20 cellular contexts compared by ENCODE assay signal in genomic region chr9:617441-618085, GRCh38.
DNase-seq lines count a peak whose midpoint lies in the region; ATAC-seq and TF ChIP-seq lines count a peak whose summit lies in the region.
"Had no signal": no experiment of that assay in that cellular context is flagged by ENCODE, and none has a peak within 500 bp of the region (broad histone marks: within the 10 kb centered on the region; RNA-seq: fewer than 3 reads in every experiment).

No MANE protein-coding gene starts in this region.

- H3K79me1 ChIP-seq in trophoblast cell (ENCODE audit: low read length): peaks cover 17% of the 10 kb centered on the region

- peak overlapping the region; percentile 68 for H2BK120ac ChIP-seq in trophoblast cell (ENCODE audit: insufficient read depth, low read length, poor library complexity)

- BruUV-seq in Caco-2 (replicated peaks; lab: Mats Ljungman, UMichigan): no TSS peak

- no peak overlapping the region for H3K14ac ChIP-seq in trophoblast cell (ENCODE audit: low read length)

- H3K36me3 ChIP-seq in Caco-2 (ENCODE audit: control insufficient read depth, insufficient read depth, low read length): no peaks in the 10 kb centered on the region
- no peaks in the 10 kb centered on the region for H3K36me3 ChIP-seq in ascending aorta
- H3K36me3 ChIP-seq in right atrium auricular region: no peaks in the 10 kb centered on the region
- H3K36me3 ChIP-seq in trophoblast cell (ENCODE audit: control insufficient read depth in 1 of 2, insufficient read depth in 2 of 2, low read length in 2 of 2): no peaks in the 10 kb centered on the region
- H3K36me3 ChIP-seq: BLaER1 treated with 17β-estradiol and CSF1 and Interleukin-3, amounts not matched to agents 10 nM and 100 nM had no signal

- no peak overlapping the region for H2AK5ac ChIP-seq in trophoblast cell (ENCODE audit: low read length)

- H3K27ac ChIP-seq in ascending aorta: peak overlapping the region; percentile 86 to 88
- peak overlapping the region; percentile 72 to 80 for H3K27ac ChIP-seq in right atrium auricular region
- H3K27ac ChIP-seq in trophoblast cell (ENCODE audit: low read depth, low read length): peak overlapping the region; percentile 68
- H3K27ac ChIP-seq: BLaER1 treated with 17β-estradiol and CSF1 and Interleukin-3, amounts not matched to agents 10 nM and 100 nM; KMS-11 had no signal

- POLR2A ChIA-PET in Caco-2 (lab: Charles Lee): no interaction called here

- peak overlapping the region; percentile 76 for H2BK5ac ChIP-seq in trophoblast cell (ENCODE audit: low read depth, low read length, poor library complexity)

- H3K18ac ChIP-seq in trophoblast cell (ENCODE audit: low read length): no peak overlapping the region

- no peak overlapping the region for H3K4me3 ChIP-seq in Caco-2 (ENCODE audit: low read depth, low read length)
- H3K4me3 ChIP-seq in ascending aorta: no peak overlapping the region
- H3K4me3 ChIP-seq in right atrium auricular region: no peak overlapping the region
- H3K4me3 ChIP-seq in trophoblast cell (ENCODE audit: low read depth, low read length): no peak overlapping the region
- H3K4me3 ChIP-seq: BLaER1 treated with 17β-estradiol and CSF1 and Interleukin-3, amounts not matched to agents 10 nM and 100 nM had no signal

- H3K27me3 ChIP-seq in Caco-2 (replicated peaks; ENCODE audit: control insufficient read depth, insufficient read depth, low read length) (no peaks in the 10 kb centered on the region), ascending aorta (no peaks in the 10 kb centered on the region), right atrium auricular region (no peaks in the 10 kb centered on the region), trophoblast cell (ENCODE audit: insufficient read depth, low read length) (no peaks in the 10 kb centered on the region)
- H3K27me3 ChIP-seq: BLaER1 treated with 17β-estradiol and CSF1 and Interleukin-3, amounts not matched to agents 10 nM and 100 nM had no signal

- CTCF ChIA-PET in Caco-2 (lab: Charles Lee): no interaction called here

- no peak for ATAC-seq in HG03280 (IDR thresholded peaks at IDR 0.05; ENCODE audit: unreplicated experiment)
- ATAC-seq: activated naive CD4-positive, alpha-beta T cell treated with anti-CD3 and anti-CD28 coated beads, Interleukin-2, amount 50 U/mL, for 72 hours had no signal

- WGBS in trophoblast cell (ENCODE audit: extremely low coverage, insufficient coverage, insufficient read length): no CpG with 5 or more reads among the region's 7 CpGs

- H2AFZ ChIP-seq in trophoblast cell (ENCODE audit: insufficient read depth, low read length, poor library complexity): no peak overlapping the region

- DNase-seq in Caco-2: no peak
- no peak for DNase-seq in ascending aorta (ENCODE audit: low spot score in 2 of 2)
- DNase-seq in right atrium auricular region (ENCODE audit: low spot score): no peak
- peak; percentile 28 to 65 for DNase-seq in trophoblast cell
- no peak for DNase-seq in amniotic stem cell (lab: John Stamatoyannopoulos, UW)
- no peak for DNase-seq in activated CD4-positive, alpha-beta T cell treated with anti-CD3 and anti-CD28 coated beads, Interleukin-2, amount 50 U/mL, for 4 hours
- DNase-seq in NCI-H2081 treated with DMSO at 0.1 percent for 48 hours (lab: John Stamatoyannopoulos, UW): no peak
- DNase-seq: ACHN; activated CD4-positive, alpha-beta T cell treated with anti-CD3 and anti-CD28 coated beads for 4 hours; cortex of kidney; foreskin melanocyte; NCI-H2029; NCI-H524; retina; substantia nigra; SW 1271 had no signal

- H3K4me2 ChIP-seq in trophoblast cell (ENCODE audit: low read length): no peak overlapping the region
- H3K4me2 ChIP-seq: BLaER1 treated with 17β-estradiol and CSF1 and Interleukin-3, amounts not matched to agents 10 nM and 100 nM; KMS-11 had no signal

- H3K4me1 ChIP-seq in Caco-2 (peaks cover 28% of the 10 kb centered on the region), ascending aorta (peaks cover 17 to 35% of the 10 kb centered on the region in 2 donors), right atrium auricular region (peaks cover 0 to 50% of the 10 kb centered on the region in 2 donors), trophoblast cell (ENCODE audit: control insufficient read depth in 1 of 2, insufficient read depth in 2 of 2, low read length in 2 of 2) (peaks cover 7 to 11% of the 10 kb centered on the region in 2 experiments)

- H3K23ac ChIP-seq in trophoblast cell (ENCODE audit: low read length): no peak overlapping the region

- H4K8ac ChIP-seq in trophoblast cell (ENCODE audit: low read depth, low read length): peak overlapping the region; percentile 54

- intact Hi-C loops in Caco-2 (cut with micrococcal nuclease; ENCODE audit: unreplicated experiment) (no loop called here), ascending aorta (cut with DNase I) (loop anchor here (2.0 to 5.0 kb wide), 3 partner anchors 67 to 135 kb away; no protein-coding TSS in a partner anchor)

- no peaks in the 10 kb centered on the region for H3K79me2 ChIP-seq in trophoblast cell (ENCODE audit: control insufficient read depth, insufficient read depth, low read length, poor library complexity)

- peak overlapping the region; percentile 62 for H2BK12ac ChIP-seq in trophoblast cell (ENCODE audit: low read length)

- H3K4me1 Mint-ChIP-seq in Caco-2 (ENCODE audit: low read depth, unreplicated experiment): peaks cover 18% of the 10 kb centered on the region

- no peak overlapping the region for H4K91ac ChIP-seq in trophoblast cell (ENCODE audit: low read depth, low read length)

- H3K9me3 ChIP-seq in Caco-2 (no peaks in the 10 kb centered on the region), ascending aorta (no peaks in the 10 kb centered on the region), right atrium auricular region (no peaks in the 10 kb centered on the region), trophoblast cell (ENCODE audit: insufficient read depth, low read depth, low read length) (no peaks in the 10 kb centered on the region)
- H3K9me3 ChIP-seq: BLaER1 treated with 17β-estradiol and CSF1 and Interleukin-3, amounts not matched to agents 10 nM and 100 nM had no signal

- no peak overlapping the region for H4K12ac ChIP-seq in trophoblast cell (ENCODE audit: low read depth, low read length)

- no peak overlapping the region for H3K9ac ChIP-seq in trophoblast cell (ENCODE audit: low read length)
- H3K9ac ChIP-seq: BLaER1 treated with 17β-estradiol and CSF1 and Interleukin-3, amounts not matched to agents 10 nM and 100 nM; KMS-11 had no signal

- peak overlapping the region; percentile 39 for H3K27ac Mint-ChIP-seq in Caco-2 (ENCODE audit: unreplicated experiment)
- H3K27ac Mint-ChIP-seq: activated naive CD4-positive, alpha-beta T cell treated with anti-CD3 and anti-CD28 coated beads, Interleukin-2, amount 50 U/mL, for 72 hours had no signal

- H3K4me3 Mint-ChIP-seq in Caco-2 (ENCODE audit: unreplicated experiment): no peak overlapping the region

- H3K27me3 Mint-ChIP-seq in Caco-2 (ENCODE audit: insufficient read depth, unreplicated experiment): no peaks in the 10 kb centered on the region

- TF ChIP-seq CTCF in Caco-2 (IDR thresholded peaks at IDR 0.05; ENCODE audit: insufficient read depth in 1 of 2, low read depth in 1 of 2, low read length in 1 of 2, severe bottlenecking in 1 of 2, unreplicated experiment in 1 of 2) (no peak), ascending aorta (IDR thresholded peaks at IDR 0.05) (no peak), right atrium auricular region (IDR thresholded peaks at IDR 0.05) (no peak)

- H3K4ac ChIP-seq in trophoblast cell (ENCODE audit: low read depth, low read length): no peak overlapping the region

- H3K36me3 Mint-ChIP-seq in Caco-2 (ENCODE audit: insufficient read depth, unreplicated experiment): peaks cover 16% of the 10 kb centered on the region
- H3K36me3 Mint-ChIP-seq: activated naive CD4-positive, alpha-beta T cell treated with anti-CD3 and anti-CD28 coated beads, Interleukin-2, amount 50 U/mL, for 72 hours had no signal

- no peaks in the 10 kb centered on the region for H3K9me3 Mint-ChIP-seq in Caco-2 (ENCODE audit: unreplicated experiment)
- H3K9me3 Mint-ChIP-seq: activated naive CD4-positive, alpha-beta T cell treated with anti-CD3 and anti-CD28 coated beads, Interleukin-2, amount 50 U/mL, for 72 hours had no signal

Comparison
In these comparisons a context has a peak if more than half of its experiments do, and no peak if none do; other contexts are left out.
1. DNase-seq: peak in trophoblast cell (2 of 2); none in Caco-2 (0 of 2), ascending aorta (0 of 2), right atrium auricular region (single experiment), amniotic stem cell (single experiment), activated CD4-positive, alpha-beta T cell treated with anti-CD3 and anti-CD28 coated beads, Interleukin-2, amount 50 U/mL, for 4 hours (0 of 2) and NCI-H2081 treated with DMSO at 0.1 percent for 48 hours (single experiment).
2. Peak in every context shown above with its lines, with median percentiles within 50 percentile points of each other: H3K27ac ChIP-seq.